ENCODE assay signal across 17 cellular contexts in the genomic region with DNA sequence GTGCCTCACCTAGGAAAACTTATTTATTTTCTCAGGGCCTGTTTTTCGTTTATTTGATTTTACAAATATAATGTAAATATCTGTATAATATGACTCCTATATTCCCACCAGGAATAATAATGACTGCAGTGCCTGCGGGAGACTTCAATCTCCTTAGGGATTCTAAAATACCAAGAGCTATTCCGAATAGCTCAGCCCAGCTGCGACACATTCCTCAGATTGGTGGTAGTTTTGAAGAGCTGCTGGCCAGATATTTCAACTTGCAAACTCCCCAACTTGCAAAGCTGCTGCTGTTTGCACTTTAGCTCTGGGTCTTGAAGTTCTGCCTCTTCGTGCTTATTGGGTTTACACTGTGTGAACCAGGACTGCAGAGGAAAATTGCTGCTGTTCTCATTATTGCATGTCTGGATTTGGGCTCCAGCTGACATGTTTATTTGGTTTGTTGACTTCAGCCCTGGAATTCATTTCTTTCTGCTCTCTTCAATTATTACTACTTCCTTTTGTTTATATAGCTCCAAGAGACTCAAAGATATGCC.
DNase-seq lines count a peak whose midpoint lies in the region; TF ChIP-seq lines count a peak whose summit lies in the region.
"Had no signal": no experiment of that assay in that cellular context is flagged by ENCODE, and none has a peak within 500 bp of the region (broad histone marks: within the 10 kb centered on the region; RNA-seq: fewer than 3 reads in every experiment).

No MANE protein-coding gene starts in this region.

- DNase-seq in choroid plexus epithelial cell (ENCODE audit: low read depth) (peak; percentile 7), smooth muscle cell (lab: John Stamatoyannopoulos, UW; ENCODE audit: unreplicated experiment) (no peak), glomerular visceral epithelial cell (ENCODE audit: extremely low spot score) (no peak)
- no peak for DNase-seq in activated CD4-positive, alpha-beta T cell treated with anti-CD3 and anti-CD28 coated beads, Interleukin-2, amount 50 U/mL, for 48 hours
- no peak for DNase-seq in stimulated activated naive CD4-positive, alpha-beta T cell treated with Interleukin-2 at 50 U/mL for 16 hours (lab: John Stamatoyannopoulos, UW)
- DNase-seq: DMS79 treated with DMSO at 0.1 percent for 48 hours, GF-D8, MM.1S, NCI-H1105, NCI-H1694 treated with DMSO at 0.1 percent for 48 hours, NCI-H446 treated with DMSO at 0.1 percent for 48 hours, NCI-H748 treated with DMSO at 0.1 percent for 48 hours, SIG-M5 had no signal

- WGBS in HUES64 = 43% methylated on average over 4 of the region's 5 CpGs
- WGBS in mesodermal cell (ENCODE audit: insufficient coverage in 2 of 2), 2 experiments = 0% methylated on average over 1 of the region's 5 CpGs
- 33% methylated on average over 5 of the region's 5 CpGs for WGBS in smooth muscle cell (ENCODE audit: low lambda C conversion rate)

- no peak for TF ChIP-seq CTCF in choroid plexus epithelial cell (conservative IDR thresholded peaks at IDR 0.05; ENCODE audit: low read depth, low read length)
- no peak for TF ChIP-seq CTCF in smooth muscle cell (IDR thresholded peaks at IDR 0.05; ENCODE audit: borderline replicate concordance, insufficient read depth, poor library complexity, severe bottlenecking)

- no peak overlapping the region for H3K4me3 ChIP-seq in HUES64 (ENCODE audit: low read length)
- H3K4me3 ChIP-seq in choroid plexus epithelial cell (ENCODE audit: low read depth, low read length) = no peak overlapping the region
- no peak overlapping the region for H3K4me3 ChIP-seq in mesodermal cell (ENCODE audit: extremely low read depth, insufficient read depth, low read length, poor library complexity, severe bottlenecking)
- no peak overlapping the region for H3K4me3 ChIP-seq in smooth muscle cell

- H3K9me3 ChIP-seq in HUES64 (ENCODE audit: insufficient read depth, low read depth, low read length) (no peaks in the 10 kb centered on the region), mesodermal cell (ENCODE audit: control insufficient read depth, low read length) (no peaks in the 10 kb centered on the region), smooth muscle cell (replicated peaks; ENCODE audit: low read depth) (no peaks in the 10 kb centered on the region)

- H4K20me1 ChIP-seq in smooth muscle cell (ENCODE audit: low read depth) = no peaks in the 10 kb centered on the region

- peaks cover 51% of the 10 kb centered on the region for H3K4me1 ChIP-seq in HUES64 (ENCODE audit: insufficient read depth, low read length)
- no peaks in the 10 kb centered on the region for H3K4me1 ChIP-seq in mesodermal cell (ENCODE audit: control insufficient read depth, insufficient read depth, low read length, poor library complexity, severe bottlenecking)
- peaks cover 64% of the 10 kb centered on the region for H3K4me1 ChIP-seq in smooth muscle cell (ENCODE audit: low read depth)

- H3K27ac ChIP-seq in HUES64 (ENCODE audit: low read depth, low read length) (peak overlapping the region; percentile 57; the same call in 1 of the 2 replicates), mesodermal cell (ENCODE audit: low read depth, low read length, severe bottlenecking) (peak overlapping the region; percentile 2), smooth muscle cell (ENCODE audit: low read depth) (no peak overlapping the region)
- H3K27ac ChIP-seq: HL-60, KMS-11 had no signal

- no peaks in the 10 kb centered on the region for H3K79me2 ChIP-seq in smooth muscle cell (ENCODE audit: low read depth)

- H3K9ac ChIP-seq in HUES64 (ENCODE audit: low read depth, low read length) (no peak overlapping the region), smooth muscle cell (ENCODE audit: low read depth) (no peak overlapping the region)
- H3K9ac ChIP-seq: KMS-11 had no signal

- H3K27me3 ChIP-seq in HUES64 (ENCODE audit: insufficient read depth, low read length) (no peaks in the 10 kb centered on the region), smooth muscle cell (ENCODE audit: low read depth) (no peaks in the 10 kb centered on the region)

- no peak overlapping the region for H3K4me2 ChIP-seq in smooth muscle cell
- H3K4me2 ChIP-seq: KMS-11 had no signal

- peaks cover 4% of the 10 kb centered on the region for H3F3A ChIP-seq in smooth muscle cell (ENCODE audit: low read depth)

- H3K36me3 ChIP-seq in HUES64 (ENCODE audit: insufficient read depth, low read length) (no peaks in the 10 kb centered on the region), mesodermal cell (ENCODE audit: control insufficient read depth, insufficient read depth, low read length) (no peaks in the 10 kb centered on the region), smooth muscle cell (ENCODE audit: low read depth) (no peaks in the 10 kb centered on the region)

- H2AFZ ChIP-seq in smooth muscle cell (ENCODE audit: low read depth) = peak overlapping the region; percentile 16
